28 cellular contexts compared by ENCODE assay signal in genomic region chr4:187827631-187828030, GRCh38.
"Had no signal": no experiment of that assay in that cellular context is flagged by ENCODE, and none has a peak within 500 bp of the region (broad histone marks: within the 10 kb centered on the region; RNA-seq: fewer than 3 reads in every experiment).

No MANE protein-coding gene starts in this region.

- ATAC-seq: activated naive CD4-positive, alpha-beta T cell treated with anti-CD3 and anti-CD28 coated beads, Interleukin-2, amount 50 U/mL, for 72 hours; esophagus mucosa; foreskin keratinocyte; heart left ventricle; naive thymus-derived CD4-positive, alpha-beta T cell; psoas muscle; stimulated activated memory B cell treated with anti-CD40 and anti-IgM and Interleukin-4, amounts not matched to agents 10 μg/mL and 1 μg/mL and 100 μg/mL, for 72 hours; upper lobe of right lung had no signal

- H3K4me3 ChIP-seq: breast epithelium, heart left ventricle, psoas muscle, sigmoid colon, stomach, suprapubic skin, tibial artery, upper lobe of right lung had no signal

- DNase-seq: activated CD4-positive, alpha-beta T cell treated with anti-CD3 and anti-CD28 coated beads for 48 hours; activated CD4-positive, alpha-beta T cell treated with anti-CD3 and anti-CD28 coated beads, Interleukin-2, amount 50 U/mL, for 48 hours; activated CD8-positive, alpha-beta memory T cell treated with anti-CD3 and anti-CD28 coated beads for 24 hours; activated effector memory CD4-positive, alpha-beta T cell treated with Interleukin-2 at 50 U/mL for 16 hours; central memory CD4-positive, alpha-beta T cell; endodermal cell; foreskin keratinocyte; heart left ventricle; hypothalamus; immature natural killer cell; midbrain; naive thymus-derived CD4-positive, alpha-beta T cell; occipital lobe; psoas muscle; sigmoid colon; small intestine; stimulated activated CD4-positive, alpha-beta T cell treated with anti-CD3 and anti-CD28 coated beads, Interleukin-1b, Interleukin-23, amount 100 ng/mL, for 48 hours; stimulated activated CD4-positive, alpha-beta T cell treated with anti-CD3 and anti-CD28 coated beads, Interleukin-4, amount 100 ng/mL, for 4 hours; stimulated activated CD8-positive, alpha-beta memory T cell treated with anti-CD3 and anti-CD28 coated beads, Interleukin-4, amount 100 ng/mL, for 48 hours; stomach; T-helper 2 cell; tibial artery; upper lobe of right lung had no signal
